ENCODE assay signal across 19 cellular contexts in the genomic region with DNA sequence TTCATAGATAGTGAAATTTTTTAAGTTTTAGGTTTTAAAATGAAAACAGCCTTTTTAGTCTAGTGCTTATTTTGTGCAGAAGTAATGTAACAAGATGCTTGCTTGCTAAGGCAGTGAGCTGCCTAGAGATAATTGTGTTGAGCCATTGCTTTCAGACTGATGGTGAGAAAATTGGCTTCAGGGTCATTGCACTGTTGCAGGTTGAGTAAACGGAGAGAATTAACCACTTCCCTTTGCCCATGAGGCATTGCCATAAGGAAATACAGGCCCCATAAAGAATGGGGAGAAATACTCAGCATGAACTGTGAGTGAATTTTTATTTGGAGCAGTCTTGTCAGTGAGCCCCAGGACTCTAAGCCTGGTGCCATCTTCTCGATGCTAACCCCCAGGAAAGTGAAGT.
A peak's percentile ranks its signal among the peaks of the same experiment; 100 is the strongest.
DNase-seq lines count a peak whose midpoint lies in the region; ATAC-seq, FAIRE-seq and TF ChIP-seq lines count a peak whose summit lies in the region.
"Had no signal": no experiment of that assay in that cellular context is flagged by ENCODE, and none has a peak within 500 bp of the region (broad histone marks: within the 10 kb centered on the region; RNA-seq: fewer than 3 reads in every experiment).

No MANE protein-coding gene starts in this region.

- BruUV-seq in K562 (replicated peaks; lab: Mats Ljungman, UMichigan), result no TSS peak

- no peak overlapping the region for H3K14ac ChIP-seq in trophoblast cell (ENCODE audit: low read length)

- peaks cover 42% of the 10 kb centered on the region for H3K79me2 ChIP-seq in K562 (ENCODE audit: control insufficient read depth, insufficient read depth, low read length)
- H3K79me2 ChIP-seq in trophoblast cell (ENCODE audit: control insufficient read depth, insufficient read depth, low read length, poor library complexity), result no peaks in the 10 kb centered on the region

- no peak overlapping the region for H3K4ac ChIP-seq in trophoblast cell (ENCODE audit: low read depth, low read length)

- TF ChIP-seq RAD21 in K562 (CRISPR knock-in tag; conservative IDR thresholded peaks at IDR 0.05 in 1 of 2, IDR thresholded peaks at IDR 0.05 in 1 of 2), result no peak

- intact Hi-C loops in K562 (cut with micrococcal nuclease), result loop anchor here (5.0 kb wide), 3 partner anchors 93 to 238 kb away; a partner anchor contains a TSS

- no peak for TF ChIP-seq CTCF in K562 (IDR thresholded peaks at IDR 0.05 in 2 of 3, conservative IDR thresholded peaks at IDR 0.05 in 1 of 3; ENCODE audit: insufficient read depth in 2 of 3, low read depth in 1 of 3, low read length in 3 of 3)

- H3K9me1 ChIP-seq in K562 (ENCODE audit: control insufficient read depth, insufficient read depth, low read length), result peaks cover 9% of the 10 kb centered on the region

- H3K9me3 ChIP-seq in K562 (replicated peaks; ENCODE audit: control insufficient read depth, insufficient read depth, low read depth, low read length) (no peaks in the 10 kb centered on the region), trophoblast cell (ENCODE audit: insufficient read depth, low read depth, low read length) (no peaks in the 10 kb centered on the region)
- H3K9me3 ChIP-seq: upper lobe of left lung had no signal

- H2BK5ac ChIP-seq in trophoblast cell (ENCODE audit: low read depth, low read length, poor library complexity), result no peak overlapping the region

- H4K8ac ChIP-seq in trophoblast cell (ENCODE audit: low read depth, low read length), result no peak overlapping the region

- in situ Hi-C loops in K562 (cut with MboI), result no loop called here

- H3K36me3 ChIP-seq in K562 (ENCODE audit: control insufficient read depth, insufficient read depth, low read length), result peaks cover 59% of the 10 kb centered on the region
- peaks cover 0 to 5% of the 10 kb centered on the region in 2 experiments for H3K36me3 ChIP-seq in trophoblast cell (ENCODE audit: control insufficient read depth in 1 of 2, insufficient read depth in 2 of 2, low read length in 2 of 2)

- no peaks in the 10 kb centered on the region for H3K79me1 ChIP-seq in trophoblast cell (ENCODE audit: low read length)

- H3K4me3 ChIP-seq in K562 (no peak overlapping the region), trophoblast cell (ENCODE audit: low read depth, low read length) (no peak overlapping the region)
- H3K4me3 ChIP-seq: upper lobe of left lung had no signal

- ATAC-seq in K562, result no peak
- ATAC-seq in GM19324 (IDR thresholded peaks at IDR 0.05; ENCODE audit: low FRiP score, unreplicated experiment), result no peak
- no peak for ATAC-seq in HG03097 (IDR thresholded peaks at IDR 0.05; ENCODE audit: low FRiP score, unreplicated experiment)
- ATAC-seq: T-cell had no signal

- H2AK5ac ChIP-seq in trophoblast cell (ENCODE audit: low read length), result no peak overlapping the region

- CTCF ChIA-PET in K562 (lab: Yijun Ruan, JAX; ENCODE audit: low intra/inter-chr PET ratio), result no interaction called here

- H4K91ac ChIP-seq in trophoblast cell (ENCODE audit: low read depth, low read length), result no peak overlapping the region

- H4K20me1 ChIP-seq in K562 (replicated peaks; ENCODE audit: control insufficient read depth, insufficient read depth, low read length), result peaks cover 7% of the 10 kb centered on the region

- no peak overlapping the region for H4K12ac ChIP-seq in trophoblast cell (ENCODE audit: low read depth, low read length)

- H3K27ac ChIP-seq in K562 (ENCODE audit: extremely low read depth, low read depth, low read length), result no peak overlapping the region
- no peak overlapping the region for H3K27ac ChIP-seq in trophoblast cell (ENCODE audit: low read depth, low read length)
- H3K27ac ChIP-seq: upper lobe of left lung had no signal

- H3K4me2 ChIP-seq in K562 (ENCODE audit: insufficient read depth, low read length) (no peak overlapping the region), trophoblast cell (ENCODE audit: low read length) (peak overlapping the region; percentile 7)

- no peak overlapping the region for H3K23ac ChIP-seq in trophoblast cell (ENCODE audit: low read length)

- H3K9ac ChIP-seq in K562 (ENCODE audit: insufficient read depth in 1 of 2, low read depth in 2 of 2, low read length in 2 of 2), result no peak overlapping the region
- no peak overlapping the region for H3K9ac ChIP-seq in trophoblast cell (ENCODE audit: low read length)

- no peak overlapping the region for H2BK12ac ChIP-seq in trophoblast cell (ENCODE audit: low read length)

- H3K27me3 ChIP-seq in K562 (ENCODE audit: control insufficient read depth in 2 of 2, insufficient read depth in 2 of 2, low read length in 2 of 2) (no peaks in the 10 kb centered on the region), trophoblast cell (ENCODE audit: insufficient read depth, low read length) (no peaks in the 10 kb centered on the region)
- H3K27me3 ChIP-seq: upper lobe of left lung had no signal

- POLR2A ChIA-PET in K562 (lab: Yijun Ruan, JAX), result interaction anchor here (0.6 to 1.7 kb wide), 4 partner anchors 9 to 120 kb away, joined by 3 to 4 read pairs (median 4); no protein-coding TSS in a partner anchor

- WGBS in K562 (ENCODE audit: insufficient coverage, low coverage, missing lambda C conversion rate), result 52% methylated on average over 2 of the region's 2 CpGs
- WGBS in trophoblast cell (ENCODE audit: extremely low coverage, insufficient coverage, insufficient read length), result no CpG with 5 or more reads among the region's 2 CpGs

- no peak for TF ChIP-seq POLR2A in K562 (conservative IDR thresholded peaks at IDR 0.05)

- no peak for TF ChIP-seq EP300 in K562 (IDR thresholded peaks at IDR 0.05; ENCODE audit: low read length)

- H3K4me1 ChIP-seq in K562 (replicated peaks in 1 of 2; ENCODE audit: control insufficient read depth in 2 of 2, insufficient read depth in 2 of 2, low read length in 2 of 2) (peaks cover 44 to 80% of the 10 kb centered on the region in 2 experiments), trophoblast cell (ENCODE audit: control insufficient read depth in 1 of 2, insufficient read depth in 2 of 2, low read length in 2 of 2) (peaks cover 17 to 28% of the 10 kb centered on the region in 2 experiments)

- no peak overlapping the region for H3K18ac ChIP-seq in trophoblast cell (ENCODE audit: low read length)

- FAIRE-seq in K562 (lab: Jason Lieb, UNC), result no peak
- FAIRE-seq: A204.1, colon, RCC 7860, small intestine had no signal

- peak overlapping the region; percentile 43 for H2BK120ac ChIP-seq in trophoblast cell (ENCODE audit: insufficient read depth, low read length, poor library complexity)

- H2AFZ ChIP-seq in K562 (ENCODE audit: low read depth, low read length), result no peak overlapping the region
- no peak overlapping the region for H2AFZ ChIP-seq in trophoblast cell (ENCODE audit: insufficient read depth, low read length, poor library complexity)

- DNase-seq in NCI-H748 (lab: John Stamatoyannopoulos, UW; ENCODE audit: unreplicated experiment) (peak; percentile 16), NCI-H748 treated with DMSO at 0.1 percent for 48 hours (lab: John Stamatoyannopoulos, UW) (no peak), NCI-H2227 (lab: John Stamatoyannopoulos, UW; ENCODE audit: unreplicated experiment) (peak; percentile 37), K562 (ENCODE audit: extremely low read depth in 1 of 4, low spot score in 3 of 4) (no peak), trophoblast cell (no peak), activated gamma-delta T cell (lab: John Stamatoyannopoulos, UW) (no peak)
- DNase-seq: activated effector memory CD4-positive, alpha-beta T cell treated with anti-CD3 and anti-CD28 coated beads, Interleukin-2, amount 50 U/mL, for 16 hours; aorta; DMS79 treated with DMSO at 0.1 percent for 48 hours; foreskin melanocyte; NCI-H510A; small intestine; T-cell; upper lobe of left lung had no signal

TF ChIP-seq in K562, 482 proteins besides CTCF, POLR2A, EP300 and RAD21 (continues in another document):
- TF ChIP-seq, protein P1, sequence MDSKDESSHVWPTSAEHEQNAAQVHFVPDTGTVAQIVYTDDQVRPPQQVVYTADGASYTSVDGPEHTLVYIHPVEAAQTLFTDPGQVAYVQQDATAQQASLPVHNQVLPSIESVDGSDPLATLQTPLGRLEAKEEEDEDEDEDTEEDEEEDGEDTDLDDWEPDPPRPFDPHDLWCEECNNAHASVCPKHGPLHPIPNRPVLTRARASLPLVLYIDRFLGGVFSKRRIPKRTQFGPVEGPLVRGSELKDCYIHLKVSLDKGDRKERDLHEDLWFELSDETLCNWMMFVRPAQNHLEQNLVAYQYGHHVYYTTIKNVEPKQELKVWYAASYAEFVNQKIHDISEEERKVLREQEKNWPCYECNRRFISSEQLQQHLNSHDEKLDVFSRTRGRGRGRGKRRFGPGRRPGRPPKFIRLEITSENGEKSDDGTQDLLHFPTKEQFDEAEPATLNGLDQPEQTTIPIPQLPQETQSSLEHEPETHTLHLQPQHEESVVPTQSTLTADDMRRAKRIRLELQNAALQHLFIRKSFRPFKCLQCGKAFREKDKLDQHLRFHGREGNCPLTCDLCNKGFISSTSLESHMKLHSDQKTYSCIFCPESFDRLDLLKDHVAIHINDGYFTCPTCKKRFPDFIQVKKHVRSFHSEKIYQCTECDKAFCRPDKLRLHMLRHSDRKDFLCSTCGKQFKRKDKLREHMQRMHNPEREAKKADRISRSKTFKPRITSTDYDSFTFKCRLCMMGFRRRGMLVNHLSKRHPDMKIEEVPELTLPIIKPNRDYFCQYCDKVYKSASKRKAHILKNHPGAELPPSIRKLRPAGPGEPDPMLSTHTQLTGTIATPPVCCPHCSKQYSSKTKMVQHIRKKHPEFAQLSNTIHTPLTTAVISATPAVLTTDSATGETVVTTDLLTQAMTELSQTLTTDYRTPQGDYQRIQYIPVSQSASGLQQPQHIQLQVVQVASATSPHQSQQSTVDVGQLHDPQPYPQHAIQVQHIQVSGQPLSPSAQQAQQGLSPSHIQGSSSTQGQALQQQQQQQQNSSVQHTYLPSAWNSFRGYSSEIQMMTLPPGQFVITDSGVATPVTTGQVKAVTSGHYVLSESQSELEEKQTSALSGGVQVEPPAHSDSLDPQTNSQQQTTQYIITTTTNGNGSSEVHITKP (IDR thresholded peaks at IDR 0.05; ENCODE audit: partially characterized antibody), result no peak
- no peak for TF ChIP-seq BACH1 (tag; IDR thresholded peaks at IDR 0.05)
- TF ChIP-seq, protein P2, sequence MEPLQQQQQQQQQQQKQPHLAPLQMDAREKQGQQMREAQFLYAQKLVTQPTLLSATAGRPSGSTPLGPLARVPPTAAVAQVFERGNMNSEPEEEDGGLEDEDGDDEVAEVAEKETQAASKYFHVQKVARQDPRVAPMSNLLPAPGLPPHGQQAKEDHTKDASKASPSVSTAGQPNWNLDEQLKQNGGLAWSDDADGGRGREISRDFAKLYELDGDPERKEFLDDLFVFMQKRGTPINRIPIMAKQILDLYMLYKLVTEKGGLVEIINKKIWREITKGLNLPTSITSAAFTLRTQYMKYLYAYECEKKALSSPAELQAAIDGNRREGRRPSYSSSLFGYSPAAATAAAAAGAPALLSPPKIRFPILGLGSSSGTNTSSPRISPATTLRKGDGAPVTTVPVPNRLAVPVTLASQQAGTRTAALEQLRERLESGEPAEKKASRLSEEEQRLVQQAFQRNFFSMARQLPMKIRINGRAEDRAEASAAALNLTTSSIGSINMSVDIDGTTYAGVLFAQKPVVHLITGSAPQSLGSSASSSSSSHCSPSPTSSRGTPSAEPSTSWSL (CRISPR knock-in tag; IDR thresholded peaks at IDR 0.05; ENCODE audit: borderline replicate concordance), result no peak
- no peak for TF ChIP-seq ZSCAN32 (CRISPR knock-in tag; IDR thresholded peaks at IDR 0.05)

Comparison
In these comparisons a context has a peak if more than half of its experiments do, and no peak if none do; other contexts are left out.
1. DNase-seq: peak in NCI-H748 (single experiment) and NCI-H2227 (single experiment); none in NCI-H748 treated with DMSO at 0.1 percent for 48 hours (single experiment), K562 (0 of 4), trophoblast cell (0 of 2) and activated gamma-delta T cell (single experiment).